Comparison of ENCODE assay signal across 8 cellular contexts in genomic region chr1:76075877-76076276, GRCh38. TPM values are rescaled to one million over a fixed set of nuclear protein-coding genes. Genes with fewer than 3 reads are reported as not detected.
DNase-seq lines count a peak whose midpoint lies in the region; ATAC-seq and TF ChIP-seq lines count a peak whose summit lies in the region.

No MANE protein-coding gene starts in this region.

- peak overlapping the region; percentile 79 for H3K27ac Mint-ChIP-seq in activated B cell treated with CpG ODN at 0.5 μM for 24 hours

- POLR2A ChIA-PET in activated B cell treated with CpG ODN at 0.5 μM for 24 hours (lab: Charles Lee): interaction anchor here (1.4 kb wide), 1 partner anchor 1929 kb away, joined by 5 read pairs; the partner anchor contains the start of gene DNAJB4

- peaks cover 44% of the 10 kb centered on the region for H3K4me1 Mint-ChIP-seq in activated B cell treated with CpG ODN at 0.5 μM for 24 hours

- peak; percentile 69 for DNase-seq in DMS53 treated with DMSO at 0.1 percent for 48 hours (lab: John Stamatoyannopoulos, UW; ENCODE audit: unreplicated experiment)
- DNase-seq in activated B cell treated with CpG ODN at 0.5 μM for 24 hours: no peak
- DNase-seq in midbrain (lab: John Stamatoyannopoulos, UW): peak; percentile 37
- DNase-seq in GM19238 (ENCODE audit: insufficient read length, low spot score): no peak
- no peak for DNase-seq in NCI-H1417 treated with DMSO at 0.1 percent for 48 hours (lab: John Stamatoyannopoulos, UW)
- no peak for DNase-seq in amniotic stem cell (lab: John Stamatoyannopoulos, UW)

- peaks cover 2% of the 10 kb centered on the region for H3K36me3 Mint-ChIP-seq in activated B cell treated with CpG ODN at 0.5 μM for 24 hours (ENCODE audit: low read depth)

- TF ChIP-seq CTCF in activated B cell treated with CpG ODN at 0.5 μM for 24 hours (IDR thresholded peaks at IDR 0.05): no peak

- peaks cover 9% of the 10 kb centered on the region for H3K27me3 Mint-ChIP-seq in activated B cell treated with CpG ODN at 0.5 μM for 24 hours

- CTCF ChIA-PET in activated B cell treated with CpG ODN at 0.5 μM for 24 hours (lab: Charles Lee): no interaction called here

- intact Hi-C loops in activated B cell treated with CpG ODN at 0.5 μM for 24 hours (cut with micrococcal nuclease): loop anchor here (1.0 to 10.0 kb wide), 9 partner anchors 143 to 1929 kb away; partner anchors contain the start of genes AK5, DNAJB4, FPGT and FUBP1

- peak overlapping the region; percentile 88 for H3K4me3 Mint-ChIP-seq in activated B cell treated with CpG ODN at 0.5 μM for 24 hours

- H3K9me3 Mint-ChIP-seq in activated B cell treated with CpG ODN at 0.5 μM for 24 hours: peaks cover 2% of the 10 kb centered on the region

- ATAC-seq in HG02885 (IDR thresholded peaks at IDR 0.05; ENCODE audit: poor library complexity, unreplicated experiment) (peak; percentile 58), activated B cell treated with CpG ODN at 0.5 μM for 24 hours (ENCODE audit: low read depth) (peak; percentile 36), HG03039 (IDR thresholded peaks at IDR 0.05; ENCODE audit: unreplicated experiment) (no peak)

RNA-seq across cellular contexts. Expression of gene ST6GALNAC3, which starts 1.3 kb away (rescaled TPM):
- 9.1 and 12.6 TPM in 2 replicates for total RNA-seq in activated B cell treated with CpG ODN at 0.5 μM for 24 hours

Comparison
In these comparisons a context has a peak if more than half of its experiments do, and no peak if none do; other contexts are left out.
1. DNase-seq: peak in DMS53 treated with DMSO at 0.1 percent for 48 hours (single experiment) and midbrain (single experiment); none in activated B cell treated with CpG ODN at 0.5 μM for 24 hours (single experiment), GM19238 (single experiment), NCI-H1417 treated with DMSO at 0.1 percent for 48 hours (single experiment) and amniotic stem cell (single experiment).